18 cellular contexts compared by ENCODE assay signal in the genomic region with DNA sequence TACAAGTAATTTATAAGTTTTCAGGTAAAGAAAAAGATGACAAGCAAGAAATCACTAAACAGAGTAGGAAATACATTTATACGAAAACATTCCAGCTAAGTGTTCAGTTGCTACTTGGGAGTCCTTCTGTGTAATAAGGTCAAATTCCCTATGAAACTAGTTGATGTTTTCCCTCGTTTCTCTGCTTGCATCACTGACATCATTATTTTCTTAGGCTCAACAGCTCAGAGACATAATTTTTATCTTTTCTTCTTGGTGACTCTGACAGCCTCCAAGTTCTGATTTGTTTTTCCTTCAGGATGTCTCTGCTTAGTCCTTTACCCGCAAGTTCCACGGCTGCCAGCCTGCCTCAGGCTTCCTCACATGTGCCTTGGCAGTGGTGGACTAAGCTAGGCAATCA.
"Had no signal": no experiment of that assay in that cellular context is flagged by ENCODE, and none has a peak within 500 bp of the region (broad histone marks: within the 10 kb centered on the region; RNA-seq: fewer than 3 reads in every experiment).

No MANE protein-coding gene starts in this region.

- H3K27ac ChIP-seq: colonic mucosa, left ventricle myocardium inferior, sigmoid colon, thoracic aorta, upper lobe of left lung had no signal

- ATAC-seq: naive thymus-derived CD8-positive, alpha-beta T cell; stimulated activated naive B cell treated with anti-CD40 and anti-IgM and Interleukin-4, amounts not matched to agents 10 μg/mL and 1 μg/mL and 100 μg/mL, for 72 hours; T-cell; WTC11 had no signal

- H3K27me3 ChIP-seq: colonic mucosa, sigmoid colon, upper lobe of left lung had no signal

- DNase-seq: activated CD8-positive, alpha-beta memory T cell treated with anti-CD3 and anti-CD28 coated beads for 24 hours; activated CD8-positive, alpha-beta memory T cell treated with anti-CD3 and anti-CD28 coated beads, Interleukin-2, amount 50 U/mL, for 48 hours; activated naive CD4-positive, alpha-beta T cell treated with Interleukin-2 at 50 U/mL for 16 hours; activated naive CD8-positive, alpha-beta T cell treated with anti-CD3 and anti-CD28 coated beads for 36 hours; activated T-cell treated with anti-CD3 and anti-CD28 coated beads, Interleukin-2, amount 50 U/mL, for 4 hours; colonic mucosa; foreskin melanocyte; left ventricle myocardium inferior; naive thymus-derived CD8-positive, alpha-beta T cell; retina; sigmoid colon; stimulated activated CD4-positive, alpha-beta T cell treated with anti-CD3 and anti-CD28 coated beads, Interleukin-2, amount 100 ng/mL, for 48 hours; stimulated activated CD8-positive, alpha-beta memory T cell treated with anti-CD3 and anti-CD28 coated beads, Interleukin-4, amount 100 ng/mL, for 48 hours; stimulated activated naive B cell treated with anti-CD40 and anti-IgM and Interleukin-4, amounts not matched to agents 10 μg/mL and 1 μg/mL and 100 μg/mL, for 72 hours; T-cell; upper lobe of left lung had no signal

- H3K4me1 ChIP-seq: colonic mucosa, left ventricle myocardium inferior, sigmoid colon had no signal
